Comparison of ENCODE assay signal across 30 cellular contexts in the genomic region with DNA sequence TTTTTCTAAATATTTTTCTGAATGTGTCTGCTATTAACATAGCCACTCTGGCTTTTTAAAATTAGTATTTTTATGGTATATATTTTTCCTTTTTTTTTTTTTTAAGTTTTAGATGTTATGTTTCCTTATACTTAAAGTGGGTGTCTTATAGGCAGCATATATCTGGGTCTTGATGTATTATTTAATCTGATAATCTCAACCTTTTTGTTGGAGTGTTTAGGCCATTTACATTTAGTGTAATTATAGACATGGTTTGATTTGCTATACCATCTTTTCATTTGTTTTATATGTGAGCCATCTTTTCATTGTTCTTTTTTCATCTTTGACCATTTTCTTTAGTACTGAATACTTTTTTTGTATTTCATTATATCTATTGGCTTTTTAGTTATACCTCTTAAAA.
"Had no signal": no experiment of that assay in that cellular context is flagged by ENCODE, and none has a peak within 500 bp of the region (broad histone marks: within the 10 kb centered on the region; RNA-seq: fewer than 3 reads in every experiment).

No MANE protein-coding gene starts in this region.

- H3K27ac ChIP-seq: adrenal gland, body of pancreas, epithelial cell of prostate, esophagus squamous epithelium had no signal

- H3K4me3 ChIP-seq: adrenal gland, body of pancreas, esophagus squamous epithelium had no signal

- H3K27me3 ChIP-seq: adrenal gland, body of pancreas, esophagus squamous epithelium had no signal

- ATAC-seq: activated CD4-positive, alpha-beta T cell treated with anti-CD3 and anti-CD28 coated beads for 36 hours; activated CD8-positive, alpha-beta memory T cell treated with anti-CD3 and anti-CD28 coated beads, Interleukin-2, amount 10 ng/mL, durations not matched to agents 7 days and 5 days; activated CD8-positive, alpha-beta T cell treated with anti-CD3 and anti-CD28 coated beads, Interleukin-2, amount 10 ng/mL, durations not matched to agents 7 days and 5 days; activated T-helper 17 cell treated with anti-CD3 and anti-CD28 coated beads, Interleukin-2, amount 50 U/mL, for 72 hours; body of pancreas; effector memory CD8-positive, alpha-beta T cell had no signal

- H3K9me3 ChIP-seq: body of pancreas had no signal

- H3K4me1 ChIP-seq: esophagus squamous epithelium had no signal

- DNase-seq: activated CD4-positive, alpha-beta memory T cell treated with anti-CD3 and anti-CD28 coated beads for 36 hours; activated CD4-positive, alpha-beta T cell treated with anti-CD3 and anti-CD28 coated beads for 36 hours; activated CD4-positive, alpha-beta T cell treated with anti-CD3 and anti-CD28 coated beads, Interleukin-2, amount 10 ng/mL, durations not matched to agents 24 days and 14 days; activated CD4-positive, CD25-positive, alpha-beta regulatory T cell; activated CD4-positive, CD25-positive, alpha-beta regulatory T cell treated with anti-CD3 and anti-CD28 coated beads, Interleukin-2, amount 50 U/mL, for 72 hours; activated CD8-positive, alpha-beta memory T cell treated with anti-CD3 and anti-CD28 coated beads, Interleukin-2, amount 10 ng/mL, durations not matched to agents 7 days and 5 days; activated CD8-positive, alpha-beta memory T cell treated with anti-CD3 and anti-CD28 coated beads, Interleukin-2, amount 50 U/mL, for 4 hours; activated CD8-positive, alpha-beta T cell treated with anti-CD3 and anti-CD28 coated beads, Interleukin-2, amount 10 ng/mL, durations not matched to agents 7 days and 5 days; activated effector memory CD4-positive, alpha-beta T cell treated with Interleukin-2 at 50 U/mL for 16 hours; activated gamma-delta T cell treated with Interleukin-2 at 50 U/mL for 16 hours; activated naive CD4-positive, alpha-beta T cell treated with anti-CD3 and anti-CD28 coated beads, Interleukin-2, amount 50 U/mL, for 16 hours; activated naive CD4-positive, alpha-beta T cell treated with Interleukin-2 at 50 U/mL for 16 hours; activated T-cell treated with anti-CD3 and anti-CD28 coated beads, Interleukin-2, amount 50 U/mL, for 1 hour; activated T-cell treated with anti-CD3 and anti-CD28 coated beads, Interleukin-2, amount 50 U/mL, for 48 hours; adrenal gland; amygdala; aorta; body of pancreas; caudate nucleus; cortex of kidney; dermis blood vessel endothelial cell; effector CD4-positive, alpha-beta T cell; effector memory CD8-positive, alpha-beta T cell; esophagus squamous epithelium; foreskin melanocyte; T-helper 2 cell had no signal

- FAIRE-seq: colon, endothelial cell of umbilical vein had no signal

- H3K36me3 ChIP-seq: adrenal gland had no signal
